In the genomic region with DNA sequence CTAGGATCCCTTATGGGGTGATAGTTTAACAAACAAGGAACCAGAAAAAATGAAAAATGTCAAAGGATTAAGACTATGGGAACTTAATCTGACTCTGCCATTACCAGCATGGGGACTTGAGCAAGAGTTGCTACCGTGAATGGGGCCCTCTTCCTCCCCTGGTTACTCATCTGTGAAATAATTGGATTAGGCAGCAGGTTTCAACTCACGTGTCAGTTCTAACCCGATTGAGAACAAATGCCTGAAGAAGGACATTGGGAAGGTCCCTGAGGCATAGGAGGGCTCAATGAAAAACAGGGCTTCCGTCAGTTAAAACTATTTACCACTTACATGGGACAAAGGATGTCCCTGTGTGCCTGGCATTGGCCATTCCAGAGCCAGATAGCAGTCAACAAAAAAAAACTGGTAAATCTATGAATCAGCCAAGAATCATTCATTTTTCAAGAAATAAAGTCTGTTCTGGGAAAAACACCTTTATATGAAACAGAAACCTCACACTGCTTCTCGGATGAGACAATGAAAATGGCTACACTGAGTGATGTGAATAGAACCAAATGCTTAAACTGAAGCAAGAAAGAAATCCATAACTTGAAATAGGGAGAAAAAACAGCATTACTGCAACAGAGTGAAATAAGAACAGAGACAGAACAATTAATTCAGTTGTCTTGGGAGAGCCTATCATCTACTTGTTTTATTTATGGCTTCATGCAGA, we compare ENCODE assay signal across 18 cellular contexts.
A peak's percentile ranks its signal among the peaks of the same experiment; 100 is the strongest.
DNase-seq lines count a peak whose midpoint lies in the region; ATAC-seq and TF ChIP-seq lines count a peak whose summit lies in the region.
"Had no signal": no experiment of that assay in that cellular context is flagged by ENCODE, and none has a peak within 500 bp of the region (broad histone marks: within the 10 kb centered on the region; RNA-seq: fewer than 3 reads in every experiment).

No MANE protein-coding gene starts in this region.

- H3K4me3 Mint-ChIP-seq in activated naive CD4-positive, alpha-beta T cell treated with anti-CD3 and anti-CD28 coated beads for 36 hours, result no peak overlapping the region
- no peak overlapping the region for H3K4me3 Mint-ChIP-seq in activated naive CD4-positive, alpha-beta T cell treated with anti-CD3 and anti-CD28 coated beads, Interleukin-2, amount 10 ng/mL, durations not matched to agents 7 days and 5 days
- H3K4me3 Mint-ChIP-seq: activated naive CD8-positive, alpha-beta T cell treated with anti-CD3 and anti-CD28 coated beads for 36 hours; CD4-positive, CD25-positive, alpha-beta regulatory T cell; naive thymus-derived CD4-positive, alpha-beta T cell had no signal

- H3K27me3 ChIP-seq in trophoblast cell (ENCODE audit: insufficient read depth, low read length) (no peaks in the 10 kb centered on the region), GM23248 (replicated peaks; ENCODE audit: insufficient read depth) (peaks cover 16% of the 10 kb centered on the region; the same call in 1 of the 2 replicates)
- H3K27me3 ChIP-seq: transverse colon had no signal

- peaks cover 4% of the 10 kb centered on the region for H3K79me1 ChIP-seq in trophoblast cell (ENCODE audit: low read length)

- intact Hi-C loops in activated naive CD4-positive, alpha-beta T cell treated with anti-CD3 and anti-CD28 coated beads for 36 hours (cut with micrococcal nuclease), result loop anchor here (1.0 kb wide), 2 partner anchors 22 to 42 kb away; no protein-coding TSS in a partner anchor

- H3K23ac ChIP-seq in trophoblast cell (ENCODE audit: low read length), result no peak overlapping the region

- no peaks in the 10 kb centered on the region for H3K9me3 ChIP-seq in trophoblast cell (ENCODE audit: insufficient read depth, low read depth, low read length)
- no peaks in the 10 kb centered on the region for H3K9me3 ChIP-seq in GM23248 (ENCODE audit: low read depth)
- H3K9me3 ChIP-seq: transverse colon had no signal

- no peaks in the 10 kb centered on the region for H4K20me1 ChIP-seq in GM23248 (ENCODE audit: insufficient read depth)

- in situ Hi-C loops in GM23248 (cut with MboI), result no loop called here

- no peak overlapping the region for H3K18ac ChIP-seq in trophoblast cell (ENCODE audit: low read length)

- peaks cover 18% of the 10 kb centered on the region for H3K27me3 Mint-ChIP-seq in activated naive CD4-positive, alpha-beta T cell treated with anti-CD3 and anti-CD28 coated beads for 36 hours (ENCODE audit: low read depth)
- no peaks in the 10 kb centered on the region for H3K27me3 Mint-ChIP-seq in activated naive CD4-positive, alpha-beta T cell treated with anti-CD3 and anti-CD28 coated beads, Interleukin-2, amount 10 ng/mL, durations not matched to agents 7 days and 5 days
- H3K27me3 Mint-ChIP-seq: CD4-positive, CD25-positive, alpha-beta regulatory T cell had no signal

- no peak overlapping the region for H3K9ac ChIP-seq in trophoblast cell (ENCODE audit: low read length)
- no peak overlapping the region for H3K9ac ChIP-seq in GM23248

- no peak overlapping the region for H2AK5ac ChIP-seq in trophoblast cell (ENCODE audit: low read length)

- no peak overlapping the region for H4K12ac ChIP-seq in trophoblast cell (ENCODE audit: low read depth, low read length)

- H3K4me3 ChIP-seq in trophoblast cell (ENCODE audit: low read depth, low read length) (no peak overlapping the region), GM23248 (no peak overlapping the region)
- H3K4me3 ChIP-seq: transverse colon had no signal

- TF ChIP-seq CTCF in omental fat pad (IDR thresholded peaks at IDR 0.05), result no peak

- no peaks in the 10 kb centered on the region for H3K9me2 ChIP-seq in GM23248 (ENCODE audit: insufficient read depth)

- H2BK120ac ChIP-seq in trophoblast cell (ENCODE audit: insufficient read depth, low read length, poor library complexity), result no peak overlapping the region

- H3K4me1 ChIP-seq in trophoblast cell (ENCODE audit: control insufficient read depth in 1 of 2, insufficient read depth in 2 of 2, low read length in 2 of 2), result peaks cover 6 to 12% of the 10 kb centered on the region in 2 experiments
- no peaks in the 10 kb centered on the region for H3K4me1 ChIP-seq in GM23248 (ENCODE audit: insufficient read depth)
- H3K4me1 ChIP-seq: transverse colon had no signal

- no peak overlapping the region for H3K4me2 ChIP-seq in trophoblast cell (ENCODE audit: low read length)
- no peak overlapping the region for H3K4me2 ChIP-seq in GM23248 (ENCODE audit: unreplicated experiment)

- peaks cover 2% of the 10 kb centered on the region for H3K36me3 Mint-ChIP-seq in activated naive CD4-positive, alpha-beta T cell treated with anti-CD3 and anti-CD28 coated beads for 36 hours (ENCODE audit: low read depth)
- H3K36me3 Mint-ChIP-seq in activated naive CD4-positive, alpha-beta T cell treated with anti-CD3 and anti-CD28 coated beads, Interleukin-2, amount 10 ng/mL, durations not matched to agents 7 days and 5 days, result no peaks in the 10 kb centered on the region
- H3K36me3 Mint-ChIP-seq: activated naive CD8-positive, alpha-beta T cell treated with anti-CD3 and anti-CD28 coated beads for 36 hours; CD4-positive, CD25-positive, alpha-beta regulatory T cell; naive thymus-derived CD4-positive, alpha-beta T cell had no signal

- peaks cover 17% of the 10 kb centered on the region for H3K4me1 Mint-ChIP-seq in activated naive CD4-positive, alpha-beta T cell treated with anti-CD3 and anti-CD28 coated beads for 36 hours (ENCODE audit: low read depth)
- H3K4me1 Mint-ChIP-seq in activated naive CD4-positive, alpha-beta T cell treated with anti-CD3 and anti-CD28 coated beads, Interleukin-2, amount 10 ng/mL, durations not matched to agents 7 days and 5 days, result no peaks in the 10 kb centered on the region
- H3K4me1 Mint-ChIP-seq: CD4-positive, CD25-positive, alpha-beta regulatory T cell had no signal

- no CpG with 5 or more reads among the region's 5 CpGs for WGBS in trophoblast cell (ENCODE audit: extremely low coverage, insufficient coverage, insufficient read length)
- 84 to 88% methylated on average over 5 of the region's 5 CpGs for WGBS in GM23248 (ENCODE audit: low coverage in 1 of 2, low lambda C conversion rate in 2 of 2, missing lambda C conversion rate in 2 of 2), 2 experiments

- no peaks in the 10 kb centered on the region for H3K9me3 Mint-ChIP-seq in activated naive CD4-positive, alpha-beta T cell treated with anti-CD3 and anti-CD28 coated beads for 36 hours
- no peaks in the 10 kb centered on the region for H3K9me3 Mint-ChIP-seq in activated naive CD4-positive, alpha-beta T cell treated with anti-CD3 and anti-CD28 coated beads, Interleukin-2, amount 10 ng/mL, durations not matched to agents 7 days and 5 days
- H3K9me3 Mint-ChIP-seq: activated naive CD8-positive, alpha-beta T cell treated with anti-CD3 and anti-CD28 coated beads for 36 hours had no signal

- peaks cover 1% of the 10 kb centered on the region for H3K79me2 ChIP-seq in trophoblast cell (ENCODE audit: control insufficient read depth, insufficient read depth, low read length, poor library complexity)
- H3K79me2 ChIP-seq in GM23248 (ENCODE audit: insufficient read depth), result no peaks in the 10 kb centered on the region

- peak overlapping the region; percentile 71 for H3K27ac Mint-ChIP-seq in activated naive CD4-positive, alpha-beta T cell treated with anti-CD3 and anti-CD28 coated beads for 36 hours
- no peak overlapping the region for H3K27ac Mint-ChIP-seq in activated naive CD4-positive, alpha-beta T cell treated with anti-CD3 and anti-CD28 coated beads, Interleukin-2, amount 10 ng/mL, durations not matched to agents 7 days and 5 days
- H3K27ac Mint-ChIP-seq: activated naive CD8-positive, alpha-beta T cell treated with anti-CD3 and anti-CD28 coated beads for 36 hours; CD4-positive, CD25-positive, alpha-beta regulatory T cell; naive thymus-derived CD4-positive, alpha-beta T cell had no signal

- no peak overlapping the region for H3K27ac ChIP-seq in trophoblast cell (ENCODE audit: low read depth, low read length)
- H3K27ac ChIP-seq in GM23248, result no peak overlapping the region
- H3K27ac ChIP-seq: transverse colon had no signal

- peak overlapping the region; percentile 1 for H2BK5ac ChIP-seq in trophoblast cell (ENCODE audit: low read depth, low read length, poor library complexity)

- H3F3A ChIP-seq in GM23248 (ENCODE audit: insufficient read depth), result no peaks in the 10 kb centered on the region

- no peak overlapping the region for H4K8ac ChIP-seq in trophoblast cell (ENCODE audit: low read depth, low read length)

- H3K4ac ChIP-seq in trophoblast cell (ENCODE audit: low read depth, low read length), result no peak overlapping the region

- CTCF ChIA-PET in activated naive CD4-positive, alpha-beta T cell treated with anti-CD3 and anti-CD28 coated beads for 36 hours (lab: Charles Lee), result no interaction called here
- CTCF ChIA-PET in activated naive CD4-positive, alpha-beta T cell treated with anti-CD3 and anti-CD28 coated beads, Interleukin-2, amount 10 ng/mL, durations not matched to agents 7 days and 5 days (lab: Charles Lee), result no interaction called here

- H3K14ac ChIP-seq in trophoblast cell (ENCODE audit: low read length), result no peak overlapping the region

- H3K36me3 ChIP-seq in trophoblast cell (ENCODE audit: control insufficient read depth in 1 of 2, insufficient read depth in 2 of 2, low read length in 2 of 2) (peaks cover 4 to 22% of the 10 kb centered on the region in 2 experiments), GM23248 (ENCODE audit: low read depth) (no peaks in the 10 kb centered on the region)
- H3K36me3 ChIP-seq: transverse colon had no signal

- H4K91ac ChIP-seq in trophoblast cell (ENCODE audit: low read depth, low read length), result no peak overlapping the region

- ATAC-seq in GM19035 (IDR thresholded peaks at IDR 0.05; ENCODE audit: unreplicated experiment) (no peak), omental fat pad (ENCODE audit: low FRiP score) (no peak)
- ATAC-seq: left cardiac atrium; naive thymus-derived CD4-positive, alpha-beta T cell; Right ventricle myocardium inferior had no signal

- H2BK12ac ChIP-seq in trophoblast cell (ENCODE audit: low read length), result no peak overlapping the region

- peak; percentile 58 for DNase-seq in activated naive CD4-positive, alpha-beta T cell treated with anti-CD3 and anti-CD28 coated beads for 36 hours
- DNase-seq in activated naive CD4-positive, alpha-beta T cell treated with anti-CD3 and anti-CD28 coated beads, Interleukin-2, amount 10 ng/mL, durations not matched to agents 7 days and 5 days, result no peak
- DNase-seq in NCI-H82 treated with DMSO at 0.1 percent for 48 hours (lab: John Stamatoyannopoulos, UW; ENCODE audit: unreplicated experiment) (peak; percentile 81), amniotic epithelial cell (ENCODE audit: low read depth) (peak; percentile 28), trophoblast cell (no peak), omental fat pad (ENCODE audit: low spot score) (no peak), GM23248 (no peak)
- DNase-seq: activated naive CD8-positive, alpha-beta T cell treated with anti-CD3 and anti-CD28 coated beads for 36 hours; CD4-positive, CD25-positive, alpha-beta regulatory T cell; left cardiac atrium; MM.1S; naive thymus-derived CD4-positive, alpha-beta T cell; NCI-H1694 treated with DMSO at 0.1 percent for 48 hours; NCI-H446; stimulated activated naive CD4-positive, alpha-beta T cell treated with Interleukin-2 at 50 U/mL for 16 hours; transverse colon had no signal

- H2AFZ ChIP-seq in trophoblast cell (ENCODE audit: insufficient read depth, low read length, poor library complexity) (no peak overlapping the region), GM23248 (no peak overlapping the region)

Comparison
In these comparisons a context has a peak if more than half of its experiments do, and no peak if none do; other contexts are left out.
1. DNase-seq: peak in activated naive CD4-positive, alpha-beta T cell treated with anti-CD3 and anti-CD28 coated beads for 36 hours (single experiment), NCI-H82 treated with DMSO at 0.1 percent for 48 hours (single experiment) and amniotic epithelial cell (single experiment); none in activated naive CD4-positive, alpha-beta T cell treated with anti-CD3 and anti-CD28 coated beads, Interleukin-2, amount 10 ng/mL, durations not matched to agents 7 days and 5 days (single experiment), trophoblast cell (0 of 2), omental fat pad (single experiment) and GM23248 (single experiment).